Comparison of ENCODE assay signal across 18 cellular contexts in genomic region chr1:149631126-149631525, GRCh38. TPM values are rescaled to one million over a fixed set of nuclear protein-coding genes. Genes with fewer than 3 reads are reported as not detected.
"Had no signal": no experiment of that assay in that cellular context is flagged by ENCODE, and none has a peak within 500 bp of the region (broad histone marks: within the 10 kb centered on the region; RNA-seq: fewer than 3 reads in every experiment).

No MANE protein-coding gene starts in this region.

RNA-seq across cellular contexts. Expression of gene PPIAL4C, which starts 47.5 kb away (rescaled TPM):
- total RNA-seq: hepatocyte, kidney epithelial cell, left cardiac atrium, left lobe of liver, left ventricle myocardium inferior, left ventricle myocardium superior, liver, lower lobe of right lung, lung microvascular endothelial cell, mammary epithelial cell, mesenteric fat pad, mesothelial cell of epicardium, mucosa of descending colon, mucosa of gallbladder, myocyte had no signal
- polyA plus RNA-seq: hepatocyte, immature natural killer cell, keratinocyte, liver, lung, mammary epithelial cell had no signal
